In the genomic region with DNA sequence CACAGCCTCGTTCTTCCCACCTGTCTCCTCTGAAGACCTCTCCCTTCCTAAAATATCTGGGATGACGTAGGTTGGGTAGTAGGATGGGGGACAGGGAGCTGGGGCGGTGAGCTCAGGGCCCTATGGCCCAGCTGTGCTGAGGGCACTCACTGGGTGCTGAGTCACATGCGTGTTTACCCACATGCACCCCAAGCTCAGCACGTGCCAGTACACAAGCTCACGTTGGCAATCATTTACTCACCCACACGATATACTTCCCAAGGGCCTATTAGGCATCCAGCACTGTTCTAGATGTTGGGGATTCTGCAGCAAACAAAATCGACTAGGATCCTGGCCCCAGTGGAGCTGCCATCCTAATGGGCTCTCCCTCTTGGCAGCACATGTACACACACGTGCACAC, we compare ENCODE assay signal across 12 cellular contexts. TPM values are rescaled to one million over a fixed set of nuclear protein-coding genes. Genes with fewer than 3 reads are reported as not detected.
DNase-seq lines count a peak whose midpoint lies in the region; ATAC-seq, FAIRE-seq and TF ChIP-seq lines count a peak whose summit lies in the region.
"Had no signal": no experiment of that assay in that cellular context is flagged by ENCODE, and none has a peak within 500 bp of the region (broad histone marks: within the 10 kb centered on the region; RNA-seq: fewer than 3 reads in every experiment).

No MANE protein-coding gene starts in this region.

- H3K4me1 Mint-ChIP-seq in activated naive CD8-positive, alpha-beta T cell (ENCODE audit: low read depth), result peaks cover 48% of the 10 kb centered on the region
- peaks cover 52% of the 10 kb centered on the region for H3K4me1 Mint-ChIP-seq in activated naive CD8-positive, alpha-beta T cell treated with anti-CD3 and anti-CD28 coated beads, Interleukin-2, amount 50 U/mL, for 24 hours
- H3K4me1 Mint-ChIP-seq in activated CD8-positive, alpha-beta T cell treated with anti-CD3 and anti-CD28 coated beads for 36 hours (ENCODE audit: low read depth), result peaks cover 37% of the 10 kb centered on the region

- 42 to 67% (median 49%) methylated on average over 9 of the region's 9 CpGs for WGBS in stomach, 5 donors

- H3K79me2 ChIP-seq in keratinocyte (ENCODE audit: control insufficient read depth, insufficient read depth, low read length), result peaks cover 52% of the 10 kb centered on the region

- H3K27me3 ChIP-seq in keratinocyte (ENCODE audit: control insufficient read depth, extremely low read depth, insufficient read depth, low read length) (no peaks in the 10 kb centered on the region), stomach (no peaks in the 10 kb centered on the region)

- FAIRE-seq in keratinocyte (lab: Jason Lieb, UNC), result peak; percentile 23
- FAIRE-seq: colon had no signal

- H4K20me1 ChIP-seq in keratinocyte (ENCODE audit: control insufficient read depth, extremely low read depth, insufficient read depth, low read length), result peaks cover 4% of the 10 kb centered on the region

- no peak for ATAC-seq in activated naive CD8-positive, alpha-beta T cell treated with anti-CD3 and anti-CD28 coated beads, Interleukin-2, amount 50 U/mL, for 24 hours
- no peak for ATAC-seq in activated CD8-positive, alpha-beta T cell treated with anti-CD3 and anti-CD28 coated beads for 36 hours
- ATAC-seq in HG03135 (IDR thresholded peaks at IDR 0.05; ENCODE audit: unreplicated experiment), result no peak
- no peak for ATAC-seq in GM18867 (IDR thresholded peaks at IDR 0.05; ENCODE audit: unreplicated experiment)
- ATAC-seq: sciatic nerve had no signal

- no peaks in the 10 kb centered on the region for H3K27me3 Mint-ChIP-seq in activated naive CD8-positive, alpha-beta T cell
- no peaks in the 10 kb centered on the region for H3K27me3 Mint-ChIP-seq in activated naive CD8-positive, alpha-beta T cell treated with anti-CD3 and anti-CD28 coated beads, Interleukin-2, amount 50 U/mL, for 24 hours
- H3K27me3 Mint-ChIP-seq in activated CD8-positive, alpha-beta T cell treated with anti-CD3 and anti-CD28 coated beads for 36 hours, result no peaks in the 10 kb centered on the region

- peak overlapping the region; percentile 68 for H3K9ac ChIP-seq in keratinocyte (ENCODE audit: control insufficient read depth, extremely low read depth, insufficient read depth, low read length)

- H3K36me3 ChIP-seq in keratinocyte (ENCODE audit: control insufficient read depth in 2 of 2, extremely low read depth in 1 of 2, insufficient read depth in 2 of 2, low read length in 2 of 2) (peaks cover 5 to 20% of the 10 kb centered on the region in 2 experiments), stomach (peaks cover 0 to 23% (median 10%) of the 10 kb centered on the region in 4 donors)

- no peak for TF ChIP-seq EP300 in stomach (IDR thresholded peaks at IDR 0.05)

- DNase-seq in activated naive CD8-positive, alpha-beta T cell treated with anti-CD3 and anti-CD28 coated beads, Interleukin-2, amount 50 U/mL, for 24 hours, result no peak
- DNase-seq in activated CD8-positive, alpha-beta T cell treated with anti-CD3 and anti-CD28 coated beads for 36 hours, result no peak
- DNase-seq in keratinocyte (ENCODE audit: low read depth, low spot score), result peak; percentile 38
- DNase-seq in stomach, result peak; percentile 53
- DNase-seq in A172 (ENCODE audit: low spot score), result no peak
- DNase-seq: activated effector memory CD4-positive, alpha-beta T cell treated with Interleukin-2 at 50 U/mL for 16 hours; RPMI8226 had no signal

- H3K4me3 ChIP-seq in keratinocyte (ENCODE audit: control insufficient read depth in 2 of 3, extremely low read depth in 1 of 3, insufficient read depth in 2 of 3, low read depth in 1 of 3, low read length in 3 of 3), result no peak overlapping the region
- H3K4me3 ChIP-seq in stomach, result no peak overlapping the region

- H3K9me1 ChIP-seq in keratinocyte (ENCODE audit: control insufficient read depth, extremely low read depth, insufficient read depth, low read length), result peaks cover 7% of the 10 kb centered on the region

- peak overlapping the region; percentile 49 for H3K4me2 ChIP-seq in keratinocyte (ENCODE audit: control insufficient read depth, extremely low read depth, insufficient read depth, low read depth, low read length)

- POLR2A ChIA-PET in activated CD8-positive, alpha-beta T cell treated with anti-CD3 and anti-CD28 coated beads for 36 hours (lab: Charles Lee), result interaction anchor here (1.6 to 4.3 kb wide), 3 partner anchors 17 to 91 kb away, joined by 4 to 43 read pairs (median 5); partner anchors contain the start of gene ATG16L2

- TF ChIP-seq POLR2A in stomach (IDR thresholded peaks at IDR 0.05), result no peak

- H3K4me1 ChIP-seq in keratinocyte (ENCODE audit: control insufficient read depth, extremely low read depth, insufficient read depth, low read length) (peaks cover 55% of the 10 kb centered on the region), stomach (peaks cover 45 to 67% (median 55%) of the 10 kb centered on the region in 4 donors)

- H3K9me3 ChIP-seq in keratinocyte (ENCODE audit: control insufficient read depth, low read depth, low read length) (no peaks in the 10 kb centered on the region), stomach (no peaks in the 10 kb centered on the region)

- no peak overlapping the region for H2AFZ ChIP-seq in keratinocyte (ENCODE audit: control insufficient read depth, low read length)

- intact Hi-C loops in activated CD8-positive, alpha-beta T cell treated with anti-CD3 and anti-CD28 coated beads for 36 hours (cut with micrococcal nuclease), result no loop called here
- intact Hi-C loops in stomach (cut with DNase I; ENCODE audit: low total_unique reads), result loop anchor here (10.0 kb wide), 1 partner anchor 91 kb away; the partner anchor contains the start of gene ATG16L2

- H3K9me3 Mint-ChIP-seq in activated naive CD8-positive, alpha-beta T cell (ENCODE audit: low read depth), result no peaks in the 10 kb centered on the region
- no peaks in the 10 kb centered on the region for H3K9me3 Mint-ChIP-seq in activated naive CD8-positive, alpha-beta T cell treated with anti-CD3 and anti-CD28 coated beads, Interleukin-2, amount 50 U/mL, for 24 hours
- no peaks in the 10 kb centered on the region for H3K9me3 Mint-ChIP-seq in activated CD8-positive, alpha-beta T cell treated with anti-CD3 and anti-CD28 coated beads for 36 hours

- H3K27ac ChIP-seq in keratinocyte (ENCODE audit: control insufficient read depth, insufficient read depth, low read length) (peak overlapping the region; percentile 93), stomach (peak overlapping the region in 4 of 5 donors; percentile 84 to 92 (median 88))

- CTCF ChIA-PET in activated CD8-positive, alpha-beta T cell treated with anti-CD3 and anti-CD28 coated beads for 36 hours (lab: Charles Lee), result interaction anchor here (0.8 to 5.7 kb wide), 7 partner anchors 8 to 455 kb away, joined by 3 to 99 read pairs (median 7); partner anchors contain the start of genes ATG16L2 and STARD10

- peak overlapping the region; percentile 30 for H3K4me3 Mint-ChIP-seq in activated naive CD8-positive, alpha-beta T cell
- H3K4me3 Mint-ChIP-seq in activated naive CD8-positive, alpha-beta T cell treated with anti-CD3 and anti-CD28 coated beads, Interleukin-2, amount 50 U/mL, for 24 hours, result no peak overlapping the region
- no peak overlapping the region for H3K4me3 Mint-ChIP-seq in activated CD8-positive, alpha-beta T cell treated with anti-CD3 and anti-CD28 coated beads for 36 hours

- no peak for TF ChIP-seq CTCF in activated CD8-positive, alpha-beta T cell treated with anti-CD3 and anti-CD28 coated beads for 36 hours (IDR thresholded peaks at IDR 0.05)
- TF ChIP-seq CTCF in keratinocyte (optimal IDR thresholded peaks at IDR 0.05 in 1 of 3, IDR thresholded peaks at IDR 0.05 in 1 of 3, conservative IDR thresholded peaks at IDR 0.05 in 1 of 3; ENCODE audit: extremely low read depth in 1 of 3, insufficient read depth in 2 of 3, low read length in 3 of 3), result no peak
- no peak for TF ChIP-seq CTCF in stomach (IDR thresholded peaks at IDR 0.05)

- H3K27ac Mint-ChIP-seq in activated naive CD8-positive, alpha-beta T cell, result no peak overlapping the region
- H3K27ac Mint-ChIP-seq in activated naive CD8-positive, alpha-beta T cell treated with anti-CD3 and anti-CD28 coated beads, Interleukin-2, amount 50 U/mL, for 24 hours, result no peak overlapping the region
- H3K27ac Mint-ChIP-seq in activated CD8-positive, alpha-beta T cell treated with anti-CD3 and anti-CD28 coated beads for 36 hours, result peak overlapping the region; percentile 70

- dilution Hi-C loops in keratinocyte (cut with MboI; ENCODE audit: extremely low pct_ligation_motif_present, low sequenced_read_pairs), result no loop called here

- H3K36me3 Mint-ChIP-seq in activated naive CD8-positive, alpha-beta T cell, result peaks cover 3% of the 10 kb centered on the region
- peaks cover 3% of the 10 kb centered on the region for H3K36me3 Mint-ChIP-seq in activated naive CD8-positive, alpha-beta T cell treated with anti-CD3 and anti-CD28 coated beads, Interleukin-2, amount 50 U/mL, for 24 hours (ENCODE audit: low read depth)
- peaks cover 8% of the 10 kb centered on the region for H3K36me3 Mint-ChIP-seq in activated CD8-positive, alpha-beta T cell treated with anti-CD3 and anti-CD28 coated beads for 36 hours (ENCODE audit: low read depth)

RNA-seq across cellular contexts. Expression of gene ARAP1, which starts 28.7 kb away (rescaled TPM):
- 10 to 100 TPM; 77.7 to 91.5 TPM for total RNA-seq in activated CD8-positive, alpha-beta T cell treated with anti-CD3 and anti-CD28 coated beads for 36 hours
- polyA plus RNA-seq in keratinocyte (32.8 to 41.4 TPM (median 36.1 TPM) in 3 replicates), stomach (10 to 100 TPM; 32.2 to 51.1 (median 38.2) TPM)
- polyA plus RNA-seq in keratinocyte (2011; ENCODE audit: low read depth), result 66.3 TPM
- polyA plus RNA-seq in keratinocyte (2011; cell fraction: cytosol; rRNA removed), result 15.4 and 32.8 TPM in 2 replicates
- polyA plus RNA-seq in keratinocyte (2011; cell fraction: nucleus; rRNA removed), result 67.7 and 82.5 TPM in 2 replicates
- 37.8 and 43.0 TPM in 2 replicates for polyA plus RNA-seq in keratinocyte (2012; ENCODE audit: low replicate concordance)
- polyA minus RNA-seq in keratinocyte, result 55.8 to 89.2 TPM (median 62.3 TPM) in 3 replicates
- polyA minus RNA-seq in keratinocyte (2011; cell fraction: cytosol; rRNA and poly(A)+ RNA removed), result 79.2 TPM
- 59.9 and 66.4 TPM in 2 replicates for polyA minus RNA-seq in keratinocyte (2011; cell fraction: nucleus; rRNA and poly(A)+ RNA removed)
- 100 to 1,000 TPM in 3 of 5 donors, 10 to 100 TPM in 2; 61.9 to 201 (median 127) TPM for total RNA-seq in stomach
- total RNA-seq in A172 (2014; rRNA removed; shearing (Covaris generic)), result 54.4 and 61.7 TPM in 2 replicates

RNA-seq across cellular contexts. Expression of gene PDE2A, which starts 49.3 kb away (rescaled TPM):
- total RNA-seq in activated CD8-positive, alpha-beta T cell treated with anti-CD3 and anti-CD28 coated beads for 36 hours, result under 1 TPM; 0.14 to 0.72 TPM
- polyA plus RNA-seq in keratinocyte (0.38 to 0.94 TPM (median 0.81 TPM) in 3 replicates), stomach (10 to 100 TPM in 2 of 3 donors, 1 to 10 TPM in 1; 4.7 to 17.8 (median 14.1) TPM)
- 0.50 TPM for polyA plus RNA-seq in keratinocyte (2011; ENCODE audit: low read depth)
- 0.44 and 1.1 TPM in 2 replicates for polyA plus RNA-seq in keratinocyte (2011; cell fraction: cytosol; rRNA removed)
- 1.2 and 1.6 TPM in 2 replicates for polyA plus RNA-seq in keratinocyte (2011; cell fraction: nucleus; rRNA removed)
- polyA plus RNA-seq in keratinocyte (2012; ENCODE audit: low replicate concordance), result 0.56 and 0.81 TPM in 2 replicates
- 0.96 to 2.6 TPM (median 2.1 TPM) in 3 replicates for polyA minus RNA-seq in keratinocyte
- polyA minus RNA-seq in keratinocyte (2011; cell fraction: cytosol; rRNA and poly(A)+ RNA removed), result 1.3 TPM
- polyA minus RNA-seq in keratinocyte (2011; cell fraction: nucleus; rRNA and poly(A)+ RNA removed), result 0.74 and 1.2 TPM in 2 replicates
- 100 to 1,000 TPM in 2 of 5 donors, 10 to 100 TPM in 2, 1 to 10 TPM in 1; 3.5 to 548 (median 35.8) TPM for total RNA-seq in stomach
- total RNA-seq in A172 (2014; rRNA removed; shearing (Covaris generic)), result 6.5 and 8.8 TPM in 2 replicates

Comparison
In these comparisons a context has a peak if more than half of its experiments do, and no peak if none do; other contexts are left out.
1. DNase-seq: peak in keratinocyte (single experiment) and stomach (single experiment); none in activated naive CD8-positive, alpha-beta T cell treated with anti-CD3 and anti-CD28 coated beads, Interleukin-2, amount 50 U/mL, for 24 hours (single experiment), activated CD8-positive, alpha-beta T cell treated with anti-CD3 and anti-CD28 coated beads for 36 hours (single experiment) and A172 (single experiment).